ENCODE assay signal across 8 cellular contexts in genomic region chr10:72275351-72276012, GRCh38.
DNase-seq lines count a peak whose midpoint lies in the region; TF ChIP-seq lines count a peak whose summit lies in the region.

No MANE protein-coding gene starts in this region.

- TF ChIP-seq CTCF in neutrophil (IDR thresholded peaks at IDR 0.05) = no peak

- peaks cover 14% of the 10 kb centered on the region for H3K36me3 ChIP-seq in SK-N-MC (ENCODE audit: insufficient read depth, low read length)
- no peaks in the 10 kb centered on the region for H3K36me3 ChIP-seq in neutrophil

- H3K4me1 ChIP-seq in neutrophil (ENCODE audit: control insufficient read depth in 1 of 2, insufficient read depth in 1 of 2, low read depth in 1 of 2, low read length in 1 of 2) = peaks cover 25 to 30% of the 10 kb centered on the region in 2 experiments

- no peaks in the 10 kb centered on the region for H3K9me3 ChIP-seq in SK-N-MC (ENCODE audit: low read depth, low read length)
- H3K9me3 ChIP-seq in neutrophil = no peaks in the 10 kb centered on the region

- DNase-seq in activated CD4-positive, alpha-beta T cell treated with anti-CD3 and anti-CD28 coated beads for 4 hours = peak; percentile 27 to 44
- DNase-seq in activated CD4-positive, alpha-beta T cell treated with anti-CD3 and anti-CD28 coated beads for 1 hour = no peak
- DNase-seq in SK-N-MC (ENCODE audit: low read depth, low spot score) (no peak), epithelial cell of prostate (ENCODE audit: low read depth, low spot score) (no peak), hepatic stellate cell (ENCODE audit: low spot score) (no peak), NCI-H1694 (lab: John Stamatoyannopoulos, UW) (no peak)
- DNase-seq in activated effector memory CD4-positive, alpha-beta T cell treated with anti-CD3 and anti-CD28 coated beads, Interleukin-2, amount 50 U/mL, for 16 hours = no peak

- H3K27ac ChIP-seq in SK-N-MC (no peak overlapping the region), epithelial cell of prostate (peak overlapping the region; percentile 100), neutrophil (peak overlapping the region; percentile 30)

- no peaks in the 10 kb centered on the region for H3K27me3 ChIP-seq in neutrophil

- peak overlapping the region; percentile 84 for H3K9ac ChIP-seq in SK-N-MC (ENCODE audit: insufficient read length)

- H3K4me3 ChIP-seq in SK-N-MC = peak overlapping the region; percentile 83
- peak overlapping the region; percentile 94 to 97 for H3K4me3 ChIP-seq in neutrophil (ENCODE audit: low read depth in 1 of 2, low read length in 1 of 2)

Comparison
In these comparisons a context has a peak if more than half of its experiments do, and no peak if none do; other contexts are left out.
1. DNase-seq: peak in activated CD4-positive, alpha-beta T cell treated with anti-CD3 and anti-CD28 coated beads for 4 hours (2 of 2); none in activated CD4-positive, alpha-beta T cell treated with anti-CD3 and anti-CD28 coated beads for 1 hour (single experiment), SK-N-MC (single experiment), epithelial cell of prostate (single experiment), hepatic stellate cell (single experiment), NCI-H1694 (single experiment) and activated effector memory CD4-positive, alpha-beta T cell treated with anti-CD3 and anti-CD28 coated beads, Interleukin-2, amount 50 U/mL, for 16 hours (single experiment).